1 cellular context compared by ENCODE assay signal in the genomic region with DNA sequence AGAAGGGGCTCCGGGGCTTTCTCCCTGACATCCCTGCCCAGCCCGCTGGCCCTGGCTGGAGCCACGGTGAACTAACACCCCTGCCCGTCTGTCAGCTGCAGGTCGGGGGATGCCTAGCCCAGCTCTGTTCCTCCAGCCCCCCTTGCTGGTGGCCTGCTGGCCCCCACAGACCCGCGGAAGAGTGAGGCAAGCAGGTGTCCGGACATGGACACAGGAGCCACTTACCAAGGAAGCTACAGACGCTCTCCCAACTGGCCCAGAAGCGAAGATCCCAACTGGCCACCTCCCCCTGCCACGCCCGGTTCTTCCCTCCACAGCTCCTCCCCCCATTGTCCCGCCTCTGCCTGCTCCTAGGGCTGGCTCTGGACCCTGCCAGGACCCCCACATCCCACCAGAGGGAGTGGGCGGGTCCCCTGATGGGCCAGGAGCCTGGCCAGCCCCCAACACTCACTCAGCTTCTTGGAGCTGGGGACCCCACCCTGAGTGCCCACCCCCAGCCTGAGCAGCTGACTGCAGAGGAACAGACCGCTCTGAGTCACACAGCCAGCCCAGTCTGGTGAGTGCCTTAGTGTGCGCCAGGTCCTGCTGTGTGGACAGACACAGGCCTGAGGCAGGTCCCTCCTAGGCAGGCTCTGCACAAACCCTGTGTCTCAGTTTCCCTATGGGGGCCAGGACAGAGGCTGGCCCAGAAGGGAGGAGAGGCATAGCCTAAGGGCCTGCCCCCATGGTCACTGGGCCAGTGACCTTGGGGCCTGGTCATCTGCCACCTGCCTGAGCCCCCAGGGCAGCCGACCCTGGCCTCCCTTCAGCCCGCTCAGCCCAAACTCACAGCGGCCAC.
TF ChIP-seq lines count a peak whose summit lies in the region.

No MANE protein-coding gene starts in this region.

TF ChIP-seq in H1, 55 proteins besides CTCF, POLR2A, EP300 and RAD21:
- TF ChIP-seq CHD1 (IDR thresholded peaks at IDR 0.05; ENCODE audit: low read depth, low read length) (no peak), HDAC2 (IDR thresholded peaks at IDR 0.05; ENCODE audit: borderline replicate concordance in 1 of 2, low read depth in 2 of 2, low read length in 2 of 2) (no peak), MAFK (IDR thresholded peaks at IDR 0.05; ENCODE audit: low read depth, low read length) (no peak), CBX5 (IDR thresholded peaks at IDR 0.05; ENCODE audit: low read depth, low read length) (no peak)
TF ChIP-seq in H1: peak in this region for 0.
